In genomic region chr9:22437461-22438067, GRCh38 we compare ENCODE assay signal across 2 cellular contexts. TPM values are rescaled to one million over a fixed set of nuclear protein-coding genes. Genes with fewer than 3 reads are reported as not detected.
"Had no signal": no experiment of that assay in that cellular context is flagged by ENCODE, and none has a peak within 500 bp of the region (broad histone marks: within the 10 kb centered on the region; RNA-seq: fewer than 3 reads in every experiment).

No MANE protein-coding gene starts in this region.

RNA-seq across cellular contexts. Expression of gene DMRTA1, which starts 9.1 kb away (rescaled TPM):
- total RNA-seq: OCI-LY7, SK-MEL-5 had no signal
